In genomic region chr9:89047667-89048066, GRCh38 we compare ENCODE assay signal across 28 cellular contexts.
"Had no signal": no experiment of that assay in that cellular context is flagged by ENCODE, and none has a peak within 500 bp of the region (broad histone marks: within the 10 kb centered on the region; RNA-seq: fewer than 3 reads in every experiment).

No MANE protein-coding gene starts in this region.

- H3K27ac Mint-ChIP-seq: stimulated activated effector memory CD8-positive, alpha-beta T cell treated with anti-CD3 and anti-CD28 coated beads, Interleukin-12 subunit alpha, Interleukin-12 subunit beta, amount 100 ng/mL, for 72 hours; stimulated activated memory B cell treated with anti-CD40 and anti-IgM and Interleukin-4, amounts not matched to agents 10 μg/mL and 1 μg/mL and 100 μg/mL, for 72 hours; stimulated activated naive B cell treated with anti-CD40 and anti-IgM and Interleukin-4, amounts not matched to agents 10 μg/mL and 1 μg/mL and 100 μg/mL, for 72 hours; stimulated activated naive CD8-positive, alpha-beta T cell treated with anti-CD3 and anti-CD28 coated beads, Interleukin-15, amount 100 ng/mL, for 72 hours; stimulated activated naive CD8-positive, alpha-beta T cell treated with anti-CD3 and anti-CD28 coated beads, Interleukin-15, Interleukin-2, amounts not matched to agents 100 ng/mL and 50 ng/mL, for 24 hours; type B pancreatic cell had no signal

- H3K9me3 Mint-ChIP-seq: stimulated activated effector memory CD8-positive, alpha-beta T cell treated with anti-CD3 and anti-CD28 coated beads, Interleukin-12 subunit alpha, Interleukin-12 subunit beta, amount 100 ng/mL, for 72 hours; stimulated activated memory B cell treated with anti-CD40 and anti-IgM and Interleukin-4, amounts not matched to agents 10 μg/mL and 1 μg/mL and 100 μg/mL, for 72 hours; stimulated activated naive B cell treated with anti-CD40 and anti-IgM and Interleukin-4, amounts not matched to agents 10 μg/mL and 1 μg/mL and 100 μg/mL, for 72 hours; stimulated activated naive CD8-positive, alpha-beta T cell treated with anti-CD3 and anti-CD28 coated beads, Interleukin-15, amount 100 ng/mL, for 72 hours; stimulated activated naive CD8-positive, alpha-beta T cell treated with anti-CD3 and anti-CD28 coated beads, Interleukin-15, Interleukin-2, amounts not matched to agents 100 ng/mL and 50 ng/mL, for 24 hours; type B pancreatic cell had no signal

- H3K4me3 Mint-ChIP-seq: stimulated activated effector memory CD8-positive, alpha-beta T cell treated with anti-CD3 and anti-CD28 coated beads, Interleukin-12 subunit alpha, Interleukin-12 subunit beta, amount 100 ng/mL, for 72 hours; stimulated activated memory B cell treated with anti-CD40 and anti-IgM and Interleukin-4, amounts not matched to agents 10 μg/mL and 1 μg/mL and 100 μg/mL, for 72 hours; stimulated activated naive B cell treated with anti-CD40 and anti-IgM and Interleukin-4, amounts not matched to agents 10 μg/mL and 1 μg/mL and 100 μg/mL, for 72 hours; stimulated activated naive CD8-positive, alpha-beta T cell treated with anti-CD3 and anti-CD28 coated beads, Interleukin-15, amount 100 ng/mL, for 72 hours; stimulated activated naive CD8-positive, alpha-beta T cell treated with anti-CD3 and anti-CD28 coated beads, Interleukin-15, Interleukin-2, amounts not matched to agents 100 ng/mL and 50 ng/mL, for 24 hours; type B pancreatic cell had no signal

- H3K9me3 ChIP-seq: stomach, suprapubic skin, testis, thoracic aorta, thyroid gland, tibial artery, tibial nerve, transverse colon, upper lobe of left lung, upper lobe of right lung, uterus, vagina had no signal

- H3K27ac ChIP-seq: stomach, suprapubic skin, testis, thoracic aorta, thyroid gland, tibial artery, tibial nerve, transverse colon, upper lobe of left lung, upper lobe of right lung had no signal

- H3K4me1 ChIP-seq: stomach, tibial nerve, transverse colon, upper lobe of left lung, upper lobe of right lung, uterus, vagina had no signal

- H3K27me3 Mint-ChIP-seq: type B pancreatic cell had no signal

- H3K4me1 Mint-ChIP-seq: stimulated activated effector memory CD8-positive, alpha-beta T cell treated with anti-CD3 and anti-CD28 coated beads, Interleukin-12 subunit alpha, Interleukin-12 subunit beta, amount 100 ng/mL, for 72 hours; stimulated activated memory B cell treated with anti-CD40 and anti-IgM and Interleukin-4, amounts not matched to agents 10 μg/mL and 1 μg/mL and 100 μg/mL, for 72 hours; stimulated activated naive B cell treated with anti-CD40 and anti-IgM and Interleukin-4, amounts not matched to agents 10 μg/mL and 1 μg/mL and 100 μg/mL, for 72 hours; stimulated activated naive CD8-positive, alpha-beta T cell treated with anti-CD3 and anti-CD28 coated beads, Interleukin-15, amount 100 ng/mL, for 72 hours had no signal

- DNase-seq: stimulated activated CD4-positive, alpha-beta T cell treated with anti-CD3 and anti-CD28 coated beads, Interleukin-2, amount 100 ng/mL, for 48 hours; stimulated activated CD4-positive, alpha-beta T cell treated with anti-CD3 and anti-CD28 coated beads, Interleukin-4, amount 100 ng/mL, for 1 hour; stimulated activated CD4-positive, alpha-beta T cell treated with anti-CD3 and anti-CD28 coated beads, Interleukin-4, amount 100 ng/mL, for 24 hours; stimulated activated CD4-positive, alpha-beta T cell treated with anti-CD3 and anti-CD28 coated beads, Interleukin-4, amount 100 ng/mL, for 4 hours; stimulated activated CD8-positive, alpha-beta memory T cell treated with anti-CD3 and anti-CD28 coated beads, Interleukin-4, amount 100 ng/mL, for 48 hours; stimulated activated naive B cell treated with anti-CD40 and anti-IgM and Interleukin-4, amounts not matched to agents 10 μg/mL and 1 μg/mL and 100 μg/mL, for 72 hours; stimulated activated naive CD4-positive, alpha-beta T cell; stimulated activated naive CD4-positive, alpha-beta T cell treated with Interleukin-2 at 50 U/mL for 16 hours; stimulated activated naive CD8-positive, alpha-beta T cell treated with anti-CD3 and anti-CD28 coated beads, Interleukin-15, amount 100 ng/mL, for 72 hours; stimulated activated naive CD8-positive, alpha-beta T cell treated with anti-CD3 and anti-CD28 coated beads, Interleukin-15, Interleukin-2, amounts not matched to agents 100 U/mL and 50 U/mL, for 24 hours; stomach; substantia nigra; testis; thyroid gland; tibial artery; transverse colon; trophoblast cell; upper lobe of left lung; upper lobe of right lung; uterus had no signal

- ATAC-seq: stimulated activated effector memory CD8-positive, alpha-beta T cell treated with anti-CD3 and anti-CD28 coated beads, Interleukin-12 subunit alpha, Interleukin-12 subunit beta, amount 100 ng/mL, for 72 hours; stimulated activated memory B cell treated with anti-CD40 and anti-IgM and Interleukin-4, amounts not matched to agents 10 μg/mL and 1 μg/mL and 100 μg/mL, for 72 hours; stimulated activated naive B cell treated with anti-CD40 and anti-IgM and Interleukin-4, amounts not matched to agents 10 μg/mL and 1 μg/mL and 100 μg/mL, for 72 hours; stimulated activated naive CD8-positive, alpha-beta T cell treated with anti-CD3 and anti-CD28 coated beads, Interleukin-15, amount 100 ng/mL, for 72 hours; stimulated activated naive CD8-positive, alpha-beta T cell treated with anti-CD3 and anti-CD28 coated beads, Interleukin-15, Interleukin-2, amounts not matched to agents 100 U/mL and 50 U/mL, for 24 hours; upper lobe of right lung had no signal

- H3K4me3 ChIP-seq: stomach, suprapubic skin, testis, thoracic aorta, thyroid gland, tibial artery, tibial nerve, transverse colon, upper lobe of left lung, upper lobe of right lung, uterus, vagina had no signal

- H3K27me3 ChIP-seq: stomach, suprapubic skin, testis, thyroid gland, tibial artery, tibial nerve, transverse colon, upper lobe of left lung, upper lobe of right lung, uterus, vagina had no signal

- H3K36me3 Mint-ChIP-seq: stimulated activated effector memory CD8-positive, alpha-beta T cell treated with anti-CD3 and anti-CD28 coated beads, Interleukin-12 subunit alpha, Interleukin-12 subunit beta, amount 100 ng/mL, for 72 hours; stimulated activated memory B cell treated with anti-CD40 and anti-IgM and Interleukin-4, amounts not matched to agents 10 μg/mL and 1 μg/mL and 100 μg/mL, for 72 hours; stimulated activated naive B cell treated with anti-CD40 and anti-IgM and Interleukin-4, amounts not matched to agents 10 μg/mL and 1 μg/mL and 100 μg/mL, for 72 hours; type B pancreatic cell had no signal

- H3K36me3 ChIP-seq: stomach, suprapubic skin, thoracic aorta, thyroid gland, tibial artery, tibial nerve, transverse colon, upper lobe of left lung, uterus, vagina had no signal
